2 cellular contexts compared by ENCODE assay signal in genomic region chr13:113314112-113314511, GRCh38. TPM values are rescaled to one million over a fixed set of nuclear protein-coding genes. Genes with fewer than 3 reads are reported as not detected.
"Had no signal": no experiment of that assay in that cellular context is flagged by ENCODE, and none has a peak within 500 bp of the region (broad histone marks: within the 10 kb centered on the region; RNA-seq: fewer than 3 reads in every experiment).

No MANE protein-coding gene starts in this region.

RNA-seq across cellular contexts. Expression of gene GRTP1, which starts 49.8 kb away (rescaled TPM):
- total RNA-seq: LHCN-M2 had no signal
- polyA plus RNA-seq: IgD-negative memory B cell had no signal
